8 cellular contexts compared by ENCODE assay signal in genomic region chr3:100104442-100104798, GRCh38. TPM values are rescaled to one million over a fixed set of nuclear protein-coding genes. Genes with fewer than 3 reads are reported as not detected.
A peak's percentile ranks its signal among the peaks of the same experiment; 100 is the strongest.
DNase-seq lines count a peak whose midpoint lies in the region; ATAC-seq and TF ChIP-seq lines count a peak whose summit lies in the region.

No MANE protein-coding gene starts in this region.

- peak overlapping the region; percentile 88 for H3K27ac Mint-ChIP-seq in stimulated activated naive CD8-positive, alpha-beta T cell treated with anti-CD3 and anti-CD28 coated beads, Interleukin-15, Interleukin-2, amounts not matched to agents 100 ng/mL and 50 ng/mL, for 24 hours
- H3K27ac Mint-ChIP-seq in activated T-helper 17 cell treated with anti-CD3 and anti-CD28 coated beads, Interleukin-2, amount 50 U/mL, for 72 hours: peak overlapping the region; percentile 65

- peaks cover 4% of the 10 kb centered on the region for H3K9me3 Mint-ChIP-seq in stimulated activated naive CD8-positive, alpha-beta T cell treated with anti-CD3 and anti-CD28 coated beads, Interleukin-15, Interleukin-2, amounts not matched to agents 100 ng/mL and 50 ng/mL, for 24 hours
- H3K9me3 Mint-ChIP-seq in activated T-helper 17 cell treated with anti-CD3 and anti-CD28 coated beads, Interleukin-2, amount 50 U/mL, for 72 hours: no peaks in the 10 kb centered on the region

- DNase-seq in stimulated activated naive CD8-positive, alpha-beta T cell treated with anti-CD3 and anti-CD28 coated beads, Interleukin-15, Interleukin-2, amounts not matched to agents 100 U/mL and 50 U/mL, for 24 hours: no peak
- no peak for DNase-seq in NCI-H1694 treated with DMSO at 0.1 percent for 48 hours (lab: John Stamatoyannopoulos, UW)
- DNase-seq in GM13977 (ENCODE audit: low spot score): no peak
- no peak for DNase-seq in COLO829 (ENCODE audit: low spot score)
- no peak for DNase-seq in NOMO-1 treated with dmso at 0.1 percent for 144 hours (lab: John Stamatoyannopoulos, UW; ENCODE audit: unreplicated experiment)

- in situ Hi-C loops in GM13977 (cut with MboI; ENCODE audit: low pct_unique_long_range_greater_than_20kb, low sequenced_read_pairs, unreplicated experiment): no loop called here

- peaks cover 37% of the 10 kb centered on the region for H3K4me1 Mint-ChIP-seq in stimulated activated naive CD8-positive, alpha-beta T cell treated with anti-CD3 and anti-CD28 coated beads, Interleukin-15, Interleukin-2, amounts not matched to agents 100 ng/mL and 50 ng/mL, for 24 hours (ENCODE audit: low read depth)
- peaks cover 9% of the 10 kb centered on the region for H3K4me1 Mint-ChIP-seq in activated T-helper 17 cell treated with anti-CD3 and anti-CD28 coated beads, Interleukin-2, amount 50 U/mL, for 72 hours

- H3K36me3 Mint-ChIP-seq in stimulated activated naive CD8-positive, alpha-beta T cell treated with anti-CD3 and anti-CD28 coated beads, Interleukin-15, Interleukin-2, amounts not matched to agents 100 ng/mL and 50 ng/mL, for 24 hours (ENCODE audit: low read depth): peaks cover 33% of the 10 kb centered on the region
- H3K36me3 Mint-ChIP-seq in activated T-helper 17 cell treated with anti-CD3 and anti-CD28 coated beads, Interleukin-2, amount 50 U/mL, for 72 hours (ENCODE audit: low read depth): no peaks in the 10 kb centered on the region

- ATAC-seq in stimulated activated naive CD8-positive, alpha-beta T cell treated with anti-CD3 and anti-CD28 coated beads, Interleukin-15, Interleukin-2, amounts not matched to agents 100 U/mL and 50 U/mL, for 24 hours: no peak
- ATAC-seq in HG02973 (IDR thresholded peaks at IDR 0.05; ENCODE audit: unreplicated experiment): peak; percentile 30
- ATAC-seq in activated T-helper 17 cell treated with anti-CD3 and anti-CD28 coated beads, Interleukin-2, amount 50 U/mL, for 72 hours (replicated peaks): no peak

- no peak for TF ChIP-seq CTCF in GM13977 (IDR thresholded peaks at IDR 0.05; ENCODE audit: extremely low read depth, insufficient read depth, missing control alignments)

- H3K4me3 Mint-ChIP-seq in stimulated activated naive CD8-positive, alpha-beta T cell treated with anti-CD3 and anti-CD28 coated beads, Interleukin-15, Interleukin-2, amounts not matched to agents 100 ng/mL and 50 ng/mL, for 24 hours: no peak overlapping the region
- H3K4me3 Mint-ChIP-seq in activated T-helper 17 cell treated with anti-CD3 and anti-CD28 coated beads, Interleukin-2, amount 50 U/mL, for 72 hours: no peak overlapping the region

- H3K27me3 Mint-ChIP-seq in stimulated activated naive CD8-positive, alpha-beta T cell treated with anti-CD3 and anti-CD28 coated beads, Interleukin-15, Interleukin-2, amounts not matched to agents 100 ng/mL and 50 ng/mL, for 24 hours: no peaks in the 10 kb centered on the region
- H3K27me3 Mint-ChIP-seq in activated T-helper 17 cell treated with anti-CD3 and anti-CD28 coated beads, Interleukin-2, amount 50 U/mL, for 72 hours: no peaks in the 10 kb centered on the region

RNA-seq across cellular contexts. Expression of gene FILIP1L, which starts 9.9 kb away (rescaled TPM):
- total RNA-seq in activated T-helper 17 cell treated with anti-CD3 and anti-CD28 coated beads, Interleukin-2, amount 50 U/mL, for 72 hours: under 1 TPM; 0.35 to 0.50 TPM
